ENCODE assay signal across 1 cellular context in genomic region chr5:56156585-56157190, GRCh38.
A peak's percentile ranks its signal among the peaks of the same experiment; 100 is the strongest.
TF ChIP-seq lines count a peak whose summit lies in the region.

No MANE protein-coding gene starts in this region.

TF ChIP-seq in GM12878, 131 proteins besides CTCF, POLR2A, EP300 and RAD21 (continued from another document):
- TF ChIP-seq HSF1 (IDR thresholded peaks at IDR 0.05; ENCODE audit: low read depth, low read length) = 0 out of 2 replicates have a peak, but pooled peaks have one; percentile 15
- TF ChIP-seq PKNOX1 (IDR thresholded peaks at IDR 0.05) = 0 out of 2 replicates have a peak, but pooled peaks have one; percentile 8
- peak; percentile 60; the same call in 1 of the 2 replicates for TF ChIP-seq DPF2 (IDR thresholded peaks at IDR 0.05)
- TF ChIP-seq TCF12 (IDR thresholded peaks at IDR 0.05; ENCODE audit: low read depth, low read length) = peak; percentile 70; the same call in 1 of the 2 replicates
- TF ChIP-seq PAX5 (IDR thresholded peaks at IDR 0.05; ENCODE audit: borderline replicate concordance, low read depth, low read length) = 0 out of 2 replicates have a peak, but pooled peaks have one; percentile 57
- TF ChIP-seq MTA2 (IDR thresholded peaks at IDR 0.05; ENCODE audit: low read depth) = peak; percentile 88
- peak; percentile 26; the same call in 1 of the 2 replicates for TF ChIP-seq IRF4 (IDR thresholded peaks at IDR 0.05; ENCODE audit: low read depth, low read length)
- 0 out of 2 replicates have a peak, but pooled peaks have one; percentile 9 for TF ChIP-seq ZNF207 (IDR thresholded peaks at IDR 0.05; ENCODE audit: borderline replicate concordance)
- 0 out of 2 replicates have a peak, but pooled peaks have one; percentile 14 for TF ChIP-seq JUND (IDR thresholded peaks at IDR 0.05; ENCODE audit: low read depth, low read length)
- peak; percentile 41 to 73; a peak in 2 of 4 replicates for TF ChIP-seq BHLHE40 (IDR thresholded peaks at IDR 0.05; ENCODE audit: borderline replicate concordance in 1 of 2, low read depth in 2 of 2, low read length in 1 of 2)
- TF ChIP-seq YY1 (IDR thresholded peaks at IDR 0.05; ENCODE audit: low read depth, low read length) = peak; percentile 35; the same call in 1 of the 2 replicates
- TF ChIP-seq SKIL (IDR thresholded peaks at IDR 0.05; ENCODE audit: low read depth, poor library complexity, severe bottlenecking) = peak; percentile 86
- TF ChIP-seq MLLT1 (IDR thresholded peaks at IDR 0.05) = peak; percentile 78
- 0 out of 2 replicates have a peak, but pooled peaks have one; percentile 62 for TF ChIP-seq GATAD2B (conservative IDR thresholded peaks at IDR 0.05; ENCODE audit: low read depth)
- TF ChIP-seq ZNF687 (IDR thresholded peaks at IDR 0.05) = peak; percentile 98
- peak; percentile 83 for TF ChIP-seq ZBTB4 (CRISPR knock-in tag; IDR thresholded peaks at IDR 0.05)
- peak; percentile 76 for TF ChIP-seq RUNX3 (IDR thresholded peaks at IDR 0.05; ENCODE audit: low read length)
- 0 out of 2 replicates have a peak, but pooled peaks have one; percentile 10 for TF ChIP-seq RAD51 (IDR thresholded peaks at IDR 0.05)
- peak; percentile 62 for TF ChIP-seq NR2F1 (conservative IDR thresholded peaks at IDR 0.05)
- peak; percentile 89 for TF ChIP-seq PRDM15 (CRISPR knock-in tag; IDR thresholded peaks at IDR 0.05)
- TF ChIP-seq BCL11A (IDR thresholded peaks at IDR 0.05; ENCODE audit: low read depth, low read length) = peak; percentile 51
